ENCODE assay signal across 8 cellular contexts in genomic region chr6:163554663-163555062, GRCh38.
A peak's percentile ranks its signal among the peaks of the same experiment; 100 is the strongest.
DNase-seq lines count a peak whose midpoint lies in the region; ATAC-seq and TF ChIP-seq lines count a peak whose summit lies in the region.

No MANE protein-coding gene starts in this region.

- H3K4me3 Mint-ChIP-seq in activated naive CD8-positive, alpha-beta T cell treated with anti-CD3 and anti-CD28 coated beads, Interleukin-2, amount 50 U/mL, for 24 hours, result no peak overlapping the region
- no peak overlapping the region for H3K4me3 Mint-ChIP-seq in mesothelial cell of epicardium

- H3K9me3 Mint-ChIP-seq in activated naive CD8-positive, alpha-beta T cell treated with anti-CD3 and anti-CD28 coated beads, Interleukin-2, amount 50 U/mL, for 24 hours, result no peaks in the 10 kb centered on the region
- peaks cover 17% of the 10 kb centered on the region for H3K9me3 Mint-ChIP-seq in mesothelial cell of epicardium

- no peak overlapping the region for H3K27ac Mint-ChIP-seq in activated naive CD8-positive, alpha-beta T cell treated with anti-CD3 and anti-CD28 coated beads, Interleukin-2, amount 50 U/mL, for 24 hours
- no peak overlapping the region for H3K27ac Mint-ChIP-seq in mesothelial cell of epicardium

- TF ChIP-seq CTCF in suprapubic skin (IDR thresholded peaks at IDR 0.05), result peak in 1 of 2 donors; percentile 32
- TF ChIP-seq CTCF in mesothelial cell of epicardium (IDR thresholded peaks at IDR 0.05; ENCODE audit: unreplicated experiment), result no peak

- no peaks in the 10 kb centered on the region for H3K9me3 ChIP-seq in suprapubic skin

- H3K36me3 ChIP-seq in suprapubic skin, result peaks cover 11% of the 10 kb centered on the region

- in situ Hi-C loops in SK-MEL-5 (cut with HindIII; ENCODE audit: low pct_unique_long_range_greater_than_20kb, low sequenced_read_pairs), result no loop called here

- peak; percentile 69 for DNase-seq in ELR (ENCODE audit: low read depth)
- peak; percentile 73 for DNase-seq in SK-MEL-5 (ENCODE audit: low read depth, low spot score)
- DNase-seq in activated naive CD8-positive, alpha-beta T cell treated with anti-CD3 and anti-CD28 coated beads, Interleukin-2, amount 50 U/mL, for 24 hours, result peak; percentile 63
- DNase-seq in iPS-NIHi11 (ENCODE audit: low spot score), result peak; percentile 76
- DNase-seq in stimulated activated CD4-positive, alpha-beta T cell treated with anti-CD3 and anti-CD28 coated beads, TNF-alpha, amount 100 ng/mL, for 24 hours (ENCODE audit: low read depth in 3 of 3), result peak in 2 of 3 experiments; percentile 24 to 53
- no peak for DNase-seq in suprapubic skin (ENCODE audit: low spot score in 2 of 2)
- no peak for DNase-seq in mesothelial cell of epicardium (ENCODE audit: low spot score in 2 of 2, unreplicated experiment in 2 of 2)

- no peaks in the 10 kb centered on the region for H3K4me1 ChIP-seq in suprapubic skin

- H3K27ac ChIP-seq in suprapubic skin, result no peak overlapping the region

- no peaks in the 10 kb centered on the region for H3K27me3 Mint-ChIP-seq in activated naive CD8-positive, alpha-beta T cell treated with anti-CD3 and anti-CD28 coated beads, Interleukin-2, amount 50 U/mL, for 24 hours
- no peaks in the 10 kb centered on the region for H3K27me3 Mint-ChIP-seq in mesothelial cell of epicardium (ENCODE audit: low read depth)

- TF ChIP-seq EP300 in suprapubic skin (IDR thresholded peaks at IDR 0.05), result no peak

- H3K36me3 Mint-ChIP-seq in activated naive CD8-positive, alpha-beta T cell treated with anti-CD3 and anti-CD28 coated beads, Interleukin-2, amount 50 U/mL, for 24 hours (ENCODE audit: low read depth), result peaks cover 33% of the 10 kb centered on the region
- H3K36me3 Mint-ChIP-seq in mesothelial cell of epicardium, result peaks cover 54% of the 10 kb centered on the region

- H3K4me3 ChIP-seq in suprapubic skin, result no peak overlapping the region

- 78% methylated on average over 4 of the region's 4 CpGs for WGBS in suprapubic skin

- no peak for TF ChIP-seq POLR2A in suprapubic skin (IDR thresholded peaks at IDR 0.05)

- peak; percentile 67 for ATAC-seq in HG02981 (IDR thresholded peaks at IDR 0.05; ENCODE audit: unreplicated experiment)
- ATAC-seq in activated naive CD8-positive, alpha-beta T cell treated with anti-CD3 and anti-CD28 coated beads, Interleukin-2, amount 50 U/mL, for 24 hours, result peak; percentile 57

- H3K27me3 ChIP-seq in suprapubic skin, result no peaks in the 10 kb centered on the region

- peaks cover 2% of the 10 kb centered on the region for H3K4me1 Mint-ChIP-seq in activated naive CD8-positive, alpha-beta T cell treated with anti-CD3 and anti-CD28 coated beads, Interleukin-2, amount 50 U/mL, for 24 hours
- H3K4me1 Mint-ChIP-seq in mesothelial cell of epicardium, result no peaks in the 10 kb centered on the region

Comparison
In these comparisons a context has a peak if more than half of its experiments do, and no peak if none do; other contexts are left out.
1. DNase-seq: peak in ELR (single experiment), SK-MEL-5 (single experiment), activated naive CD8-positive, alpha-beta T cell treated with anti-CD3 and anti-CD28 coated beads, Interleukin-2, amount 50 U/mL, for 24 hours (single experiment), iPS-NIHi11 (single experiment) and stimulated activated CD4-positive, alpha-beta T cell treated with anti-CD3 and anti-CD28 coated beads, TNF-alpha, amount 100 ng/mL, for 24 hours (2 of 3); none in suprapubic skin (0 of 2) and mesothelial cell of epicardium (0 of 2).